In the genomic region with DNA sequence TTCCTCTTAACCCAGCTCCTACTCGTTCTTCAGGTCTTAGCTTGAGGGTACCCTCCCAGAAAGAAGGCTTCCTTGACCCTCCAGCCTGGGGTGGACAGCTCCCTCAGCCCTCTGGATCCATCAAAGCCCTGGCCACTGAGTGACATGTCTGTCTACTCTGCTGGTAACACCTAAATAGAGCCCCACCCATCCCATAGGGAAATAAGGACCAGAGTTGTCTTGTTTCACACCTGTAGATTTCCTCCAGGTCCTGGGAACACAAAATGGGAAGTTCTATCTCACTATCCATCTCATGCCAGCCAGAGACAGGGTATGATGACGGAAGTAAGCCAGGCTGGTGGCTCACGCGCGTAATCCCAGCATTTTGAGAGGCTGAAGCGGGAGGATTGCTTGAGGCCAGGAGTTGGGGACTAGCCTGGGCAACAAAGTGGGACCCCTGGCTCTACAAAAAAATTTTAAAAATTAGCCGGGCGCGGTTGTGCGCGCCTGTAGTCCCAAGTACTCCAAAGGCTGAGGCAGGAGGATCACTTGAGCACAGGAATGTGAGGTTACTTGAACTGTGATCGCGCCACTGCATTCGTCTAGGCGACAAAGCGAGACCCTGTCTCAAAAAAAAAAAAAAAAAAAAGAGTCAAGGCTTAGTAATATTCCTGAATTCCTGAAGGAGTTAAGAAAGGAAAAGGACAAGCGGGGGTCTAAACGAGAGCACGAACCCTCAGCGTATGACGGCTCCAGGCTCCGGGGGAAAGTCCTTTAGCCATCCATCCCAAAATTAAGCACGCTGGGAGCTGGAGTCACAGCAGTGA, we compare ENCODE assay signal across 8 cellular contexts. TPM values are rescaled to one million over a fixed set of nuclear protein-coding genes. Genes with fewer than 3 reads are reported as not detected.
A peak's percentile ranks its signal among the peaks of the same experiment; 100 is the strongest.
DNase-seq lines count a peak whose midpoint lies in the region; ATAC-seq and TF ChIP-seq lines count a peak whose summit lies in the region.

No MANE protein-coding gene starts in this region.

- no peak for TF ChIP-seq CTCF in body of pancreas (IDR thresholded peaks at IDR 0.05)

- H4K20me1 ChIP-seq in Karpas-422 (ENCODE audit: insufficient read depth, low read depth, low read length), result no peaks in the 10 kb centered on the region

- no peaks in the 10 kb centered on the region for H3K27me3 ChIP-seq in Karpas-422 (ENCODE audit: low read length)
- no peaks in the 10 kb centered on the region for H3K27me3 ChIP-seq in body of pancreas
- peaks cover 0 to 2% (median 0%) of the 10 kb centered on the region in 5 donors for H3K27me3 ChIP-seq in subcutaneous abdominal adipose tissue (ENCODE audit: control insufficient read depth in 5 of 5, insufficient read depth in 4 of 5, low read length in 5 of 5)

- DNase-seq in CD1c-positive myeloid dendritic cell (ENCODE audit: extremely low spot score), result peak; percentile 61
- peak; percentile 62 for DNase-seq in Karpas-422
- DNase-seq in body of pancreas, result peak in 1 of 4 donors; percentile 41
- no peak for DNase-seq in left lobe of liver (ENCODE audit: low spot score)
- DNase-seq in NCI-H146 (lab: John Stamatoyannopoulos, UW), result no peak
- DNase-seq in retina, result no peak

- intact Hi-C loops in body of pancreas (cut with DNase I), result no loop called here

- peak overlapping the region; percentile 77 for H3K27ac ChIP-seq in Karpas-422 (ENCODE audit: low read length)
- peak overlapping the region; percentile 88 to 97 (median 94) for H3K27ac ChIP-seq in body of pancreas
- peak overlapping the region; percentile 93 for H3K27ac ChIP-seq in subcutaneous abdominal adipose tissue (ENCODE audit: low read depth, low read length)

- peak; percentile 27 for ATAC-seq in body of pancreas
- peak; percentile 35 for ATAC-seq in left lobe of liver
- ATAC-seq in GM21717 (IDR thresholded peaks at IDR 0.05; ENCODE audit: unreplicated experiment), result no peak

- no peaks in the 10 kb centered on the region for H3K9me2 ChIP-seq in Karpas-422 (replicated peaks; ENCODE audit: insufficient read depth, low read length)

- H3K9me3 ChIP-seq in Karpas-422 (ENCODE audit: low read length), result no peaks in the 10 kb centered on the region
- no peaks in the 10 kb centered on the region for H3K9me3 ChIP-seq in body of pancreas
- no peaks in the 10 kb centered on the region for H3K9me3 ChIP-seq in subcutaneous abdominal adipose tissue (ENCODE audit: control insufficient read depth in 5 of 5, low read length in 5 of 5)

- H2AFZ ChIP-seq in Karpas-422 (ENCODE audit: low read length), result peak overlapping the region; percentile 96; the same call in 1 of the 2 replicates

- H3K79me2 ChIP-seq in Karpas-422 (ENCODE audit: low read length), result peaks cover 40% of the 10 kb centered on the region

- H3K4me1 ChIP-seq in Karpas-422 (ENCODE audit: low read length) (peaks cover 33% of the 10 kb centered on the region), body of pancreas (peaks cover 30% of the 10 kb centered on the region), subcutaneous abdominal adipose tissue (ENCODE audit: control insufficient read depth in 5 of 5, insufficient read depth in 5 of 5, low read length in 5 of 5) (peaks cover 12 to 57% (median 42%) of the 10 kb centered on the region in 5 donors)

- H3K9ac ChIP-seq in Karpas-422 (ENCODE audit: low read length) (peak overlapping the region; percentile 87), subcutaneous abdominal adipose tissue (ENCODE audit: low read length in 5 of 5) (peak overlapping the region; percentile 81 to 95 (median 94))

- H3K4me2 ChIP-seq in Karpas-422 (ENCODE audit: low read depth, low read length, poor library complexity, severe bottlenecking), result peak overlapping the region; percentile 98

- WGBS in body of pancreas, 2 donors, result 2 to 4% methylated on average over 23 of the region's 23 CpGs

- H3K4me3 ChIP-seq in Karpas-422 (ENCODE audit: low read length), result peak overlapping the region; percentile 87
- peak overlapping the region; percentile 26 to 72 for H3K4me3 ChIP-seq in body of pancreas
- peak overlapping the region; percentile 75 to 99 (median 93) for H3K4me3 ChIP-seq in subcutaneous abdominal adipose tissue (ENCODE audit: low read depth in 1 of 5, low read length in 5 of 5)

- peaks cover 20% of the 10 kb centered on the region; the same call in 1 of the 2 replicates for H3K36me3 ChIP-seq in Karpas-422 (ENCODE audit: insufficient read depth, low read length)
- peaks cover 5 to 20% of the 10 kb centered on the region in 2 donors for H3K36me3 ChIP-seq in body of pancreas (replicated peaks in 1 of 2; ENCODE audit: insufficient read depth in 1 of 2, low read depth in 2 of 2)
- H3K36me3 ChIP-seq in subcutaneous abdominal adipose tissue (ENCODE audit: control insufficient read depth in 5 of 5, insufficient read depth in 5 of 5, low read length in 5 of 5), result peaks cover 3 to 50% (median 42%) of the 10 kb centered on the region in 5 donors

- no peak for TF ChIP-seq POLR2A in body of pancreas (IDR thresholded peaks at IDR 0.05)

RNA-seq across cellular contexts. Expression of gene CCDC97, which starts 0.5 kb away (rescaled TPM):
- 15.5 and 17.3 TPM in 2 replicates for total RNA-seq in Karpas-422 (2014; rRNA removed; shearing (Covaris generic); ENCODE audit: low replicate concordance)
- total RNA-seq in body of pancreas, result 10 to 100 TPM; 10.6 to 11.2 TPM
- 9.0 TPM for total RNA-seq in left lobe of liver

RNA-seq across cellular contexts. Expression of gene TGFB1, which starts 44.3 kb away (rescaled TPM):
- 17.5 and 26.0 TPM in 2 replicates for total RNA-seq in Karpas-422 (2014; rRNA removed; shearing (Covaris generic); ENCODE audit: low replicate concordance)
- total RNA-seq in body of pancreas, result 10 to 100 TPM in 1 of 2 donors, 1 to 10 TPM in 1; 7.8 to 17.1 TPM
- 7.9 TPM for total RNA-seq in left lobe of liver

RNA-seq across cellular contexts. Expression of gene HNRNPUL1, which starts 45.3 kb away (rescaled TPM):
- 99.4 and 144 TPM in 2 replicates for total RNA-seq in Karpas-422 (2014; rRNA removed; shearing (Covaris generic); ENCODE audit: low replicate concordance)
- total RNA-seq in body of pancreas (10 to 100 TPM; 76.0 to 87.3 TPM), left lobe of liver (62.4 TPM)

RNA-seq across cellular contexts. Expression of gene B9D2, which starts 54.5 kb away (rescaled TPM):
- total RNA-seq in Karpas-422 (2014; rRNA removed; shearing (Covaris generic); ENCODE audit: low replicate concordance), result 4.1 and 7.6 TPM in 2 replicates
- total RNA-seq in body of pancreas (1 to 10 TPM in 1 of 2 donors, under 1 TPM in 1; 0.52 to 5.3 TPM), left lobe of liver (2.1 TPM)

Comparison
In these comparisons a context has a peak if more than half of its experiments do, and no peak if none do; other contexts are left out.
1. DNase-seq: peak in CD1c-positive myeloid dendritic cell (single experiment) and Karpas-422 (single experiment); none in left lobe of liver (single experiment), NCI-H146 (single experiment) and retina (single experiment).
2. Peak in every context shown above with its lines, with median percentiles within 50 percentile points of each other: H3K27ac ChIP-seq and H3K4me3 ChIP-seq.